ENCODE assay signal across 1 cellular context in genomic region chr13:52003551-52003950, GRCh38.
TF ChIP-seq lines count a peak whose summit lies in the region.

No MANE protein-coding gene starts in this region.

TF ChIP-seq in H1, 55 proteins besides CTCF, POLR2A, EP300 and RAD21:
- TF ChIP-seq BACH1 (IDR thresholded peaks at IDR 0.05; ENCODE audit: low read length), result no peak
